In the genomic region with DNA sequence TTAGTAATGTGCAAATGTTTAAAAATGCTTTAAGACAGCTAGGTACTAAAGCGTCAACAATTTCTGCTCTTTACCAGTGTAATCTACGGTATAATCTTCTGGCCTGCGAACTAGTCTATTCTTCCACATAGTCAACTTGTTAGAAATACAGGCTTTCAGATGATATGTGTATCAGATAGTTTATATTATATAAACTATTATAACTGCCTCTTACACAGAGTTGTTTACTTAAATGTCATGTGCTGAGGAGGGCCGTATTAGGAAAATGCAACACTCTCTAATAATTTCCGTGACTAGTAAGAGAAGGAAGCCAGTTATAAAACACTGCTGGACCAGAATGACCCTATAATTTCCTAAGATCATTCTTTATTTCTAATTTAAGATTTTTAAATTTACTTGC, we compare ENCODE assay signal across 25 cellular contexts.
DNase-seq lines count a peak whose midpoint lies in the region; ATAC-seq, FAIRE-seq and TF ChIP-seq lines count a peak whose summit lies in the region.
"Had no signal": no experiment of that assay in that cellular context is flagged by ENCODE, and none has a peak within 500 bp of the region (broad histone marks: within the 10 kb centered on the region; RNA-seq: fewer than 3 reads in every experiment).

No MANE protein-coding gene starts in this region.

- H2AFZ ChIP-seq in ACC112 (ENCODE audit: low read length, unreplicated experiment), result no peak overlapping the region

- H3K4me1 ChIP-seq in ACC112 (ENCODE audit: control insufficient read depth, insufficient read depth, low read length, unreplicated experiment) (peaks cover 41% of the 10 kb centered on the region), rectal smooth muscle tissue (ENCODE audit: control insufficient read depth, insufficient read depth, low read length) (peaks cover 18% of the 10 kb centered on the region), transverse colon (peaks cover 0 to 21% (median 2%) of the 10 kb centered on the region in 4 donors)
- H3K4me1 ChIP-seq: BLaER1 treated with 17β-estradiol and CSF1 and Interleukin-3, amounts not matched to agents 10 nM and 100 nM had no signal

- H3K4me3 Mint-ChIP-seq in stimulated activated effector memory CD8-positive, alpha-beta T cell treated with anti-CD3 and anti-CD28 coated beads, Interleukin-12 subunit alpha, Interleukin-12 subunit beta, amount 100 ng/mL, for 72 hours, result no peak overlapping the region
- H3K4me3 Mint-ChIP-seq: CD4-positive, alpha-beta memory T cell had no signal

- H3K27me3 ChIP-seq in ACC112 (ENCODE audit: insufficient read depth, low read length), result no peaks in the 10 kb centered on the region
- no peaks in the 10 kb centered on the region for H3K27me3 ChIP-seq in rectal smooth muscle tissue (ENCODE audit: control insufficient read depth, insufficient read depth, low read length)
- no peaks in the 10 kb centered on the region for H3K27me3 ChIP-seq in transverse colon
- H3K27me3 ChIP-seq: BLaER1 treated with 17β-estradiol and CSF1 and Interleukin-3, amounts not matched to agents 10 nM and 100 nM had no signal

- H3K27ac Mint-ChIP-seq in stimulated activated effector memory CD8-positive, alpha-beta T cell treated with anti-CD3 and anti-CD28 coated beads, Interleukin-12 subunit alpha, Interleukin-12 subunit beta, amount 100 ng/mL, for 72 hours, result no peak overlapping the region
- H3K27ac Mint-ChIP-seq: CD4-positive, alpha-beta memory T cell had no signal

- DNase-seq in transverse colon (no peak), glomerular visceral epithelial cell (ENCODE audit: extremely low spot score) (no peak)
- no peak for DNase-seq in stimulated activated effector memory CD8-positive, alpha-beta T cell treated with anti-CD3 and anti-CD28 coated beads, Interleukin-12 subunit alpha, Interleukin-12 subunit beta, amount 100 ng/mL, for 72 hours (ENCODE audit: low spot score in 2 of 2)
- DNase-seq: Caco-2; CD4-positive, alpha-beta memory T cell; DMS 273 treated with DMSO at 0.1 percent for 48 hours; DMS79 treated with DMSO at 0.1 percent for 48 hours; KBM-7; NCI-H1092 treated with DMSO at 0.1 percent for 48 hours; NCI-H1436 treated with DMSO at 0.1 percent for 48 hours; NCI-H1930; NCI-H2227 treated with DMSO at 0.1 percent for 48 hours; NCI-H510A; SIG-M5 had no signal

- no peak for TF ChIP-seq POLR2A in transverse colon (IDR thresholded peaks at IDR 0.05)

- H3K4me3 ChIP-seq in ACC112 (ENCODE audit: low read depth, low read length) (no peak overlapping the region), rectal smooth muscle tissue (ENCODE audit: low read length) (no peak overlapping the region), transverse colon (no peak overlapping the region)
- H3K4me3 ChIP-seq: BLaER1 treated with 17β-estradiol and CSF1 and Interleukin-3, amounts not matched to agents 10 nM and 100 nM had no signal

- no peaks in the 10 kb centered on the region for H3K9me3 ChIP-seq in transverse colon
- H3K9me3 ChIP-seq: Caco-2 had no signal

- no peak for TF ChIP-seq CTCF in transverse colon (IDR thresholded peaks at IDR 0.05)

- H3K27ac ChIP-seq in ACC112 (ENCODE audit: low read depth, low read length), result peak overlapping the region; percentile 69
- peak overlapping the region; percentile 48 for H3K27ac ChIP-seq in rectal smooth muscle tissue (ENCODE audit: low read depth, low read length)
- H3K27ac ChIP-seq in transverse colon, result peak overlapping the region in 3 of 4 donors; percentile 5 to 26 (median 6)
- H3K27ac ChIP-seq: 22Rv1; BLaER1 treated with 17β-estradiol and CSF1 and Interleukin-3, amounts not matched to agents 10 nM and 100 nM; HL-60 had no signal

- in situ Hi-C loops in transverse colon (cut with MboI; ENCODE audit: low pct_ligation_motif_present in 1 of 4, low pct_unique_long_range_greater_than_20kb in 1 of 4, low sequenced_read_pairs in 3 of 4), result no loop called here

- H3K4me1 Mint-ChIP-seq in stimulated activated effector memory CD8-positive, alpha-beta T cell treated with anti-CD3 and anti-CD28 coated beads, Interleukin-12 subunit alpha, Interleukin-12 subunit beta, amount 100 ng/mL, for 72 hours, result no peaks in the 10 kb centered on the region
- H3K4me1 Mint-ChIP-seq: CD4-positive, alpha-beta memory T cell had no signal

- peak; percentile 8 for FAIRE-seq in endometrium (lab: Jason Lieb, UNC)
- FAIRE-seq: H54, HepG2 had no signal

- 73 to 75% methylated on average over 5 of the region's 5 CpGs for WGBS in transverse colon (ENCODE audit: low coverage in 1 of 2), 2 donors

- intact Hi-C loops in transverse colon (cut with DNase I; ENCODE audit: low total_unique reads), result no loop called here

- H3K9me3 Mint-ChIP-seq in stimulated activated effector memory CD8-positive, alpha-beta T cell treated with anti-CD3 and anti-CD28 coated beads, Interleukin-12 subunit alpha, Interleukin-12 subunit beta, amount 100 ng/mL, for 72 hours, result no peaks in the 10 kb centered on the region
- H3K9me3 Mint-ChIP-seq: CD4-positive, alpha-beta memory T cell had no signal

- H3K36me3 Mint-ChIP-seq in stimulated activated effector memory CD8-positive, alpha-beta T cell treated with anti-CD3 and anti-CD28 coated beads, Interleukin-12 subunit alpha, Interleukin-12 subunit beta, amount 100 ng/mL, for 72 hours, result peaks cover 9% of the 10 kb centered on the region

- no peaks in the 10 kb centered on the region for H3K79me2 ChIP-seq in ACC112 (ENCODE audit: control insufficient read depth, insufficient read depth, low read length, unreplicated experiment)

- no peak for ATAC-seq in HG03565 (IDR thresholded peaks at IDR 0.05; ENCODE audit: unreplicated experiment)
- no peak for ATAC-seq in GM18870 (IDR thresholded peaks at IDR 0.05; ENCODE audit: unreplicated experiment)
- ATAC-seq in stimulated activated effector memory CD8-positive, alpha-beta T cell treated with anti-CD3 and anti-CD28 coated beads, Interleukin-12 subunit alpha, Interleukin-12 subunit beta, amount 100 ng/mL, for 72 hours, result no peak
- ATAC-seq: HepG2, Panc1 had no signal

- no peak for TF ChIP-seq EP300 in transverse colon (IDR thresholded peaks at IDR 0.05; ENCODE audit: low read depth)

- peaks cover 27% of the 10 kb centered on the region for H3K36me3 ChIP-seq in ACC112 (ENCODE audit: insufficient read depth, low read length)
- H3K36me3 ChIP-seq in rectal smooth muscle tissue (ENCODE audit: control insufficient read depth, insufficient read depth, low read length), result no peaks in the 10 kb centered on the region
- H3K36me3 ChIP-seq in transverse colon, result peaks cover 0 to 20% (median 0%) of the 10 kb centered on the region in 4 donors

- no peak overlapping the region for H3K9ac ChIP-seq in rectal smooth muscle tissue (ENCODE audit: low read length)
- H3K9ac ChIP-seq: BLaER1 treated with 17β-estradiol and CSF1 and Interleukin-3, amounts not matched to agents 10 nM and 100 nM had no signal

Comparison
In these comparisons a context has a peak if more than half of its experiments do, and no peak if none do; other contexts are left out.
1. H3K27ac ChIP-seq: peak in every context shown above with its lines; median percentile 69 in ACC112; 48 in rectal smooth muscle tissue; 6 in transverse colon.